In the genomic region with DNA sequence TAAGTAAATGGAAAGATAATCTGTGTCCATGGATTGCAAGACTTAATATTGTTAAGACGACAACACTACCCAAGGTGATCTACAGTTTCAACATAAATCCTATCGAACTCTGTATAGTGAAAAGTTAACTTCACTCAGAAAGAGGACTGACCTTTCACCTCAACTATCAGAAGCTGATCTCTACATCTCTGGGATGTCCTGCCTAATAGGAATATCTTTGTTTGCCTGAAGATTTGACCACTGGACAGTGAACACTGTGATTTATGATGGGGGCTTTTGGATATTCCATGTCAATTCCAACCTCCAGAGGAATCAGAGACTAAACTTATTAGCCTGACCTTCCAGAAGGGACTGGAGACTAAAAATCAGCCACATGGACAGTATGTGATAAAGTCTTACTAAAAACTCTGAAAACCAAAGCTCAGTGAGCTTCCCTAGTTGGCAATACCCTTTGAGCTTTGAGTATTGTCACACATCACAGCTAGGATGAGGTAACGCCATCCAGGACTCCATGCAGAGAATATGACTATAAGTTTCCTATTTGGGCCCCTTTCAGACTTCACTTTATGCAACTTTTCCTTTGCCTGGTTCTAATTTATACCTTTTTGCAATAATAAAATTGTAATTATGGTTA, we compare ENCODE assay signal across 26 cellular contexts.
"Had no signal": no experiment of that assay in that cellular context is flagged by ENCODE, and none has a peak within 500 bp of the region (broad histone marks: within the 10 kb centered on the region; RNA-seq: fewer than 3 reads in every experiment).

No MANE protein-coding gene starts in this region.

- H3K9me3 ChIP-seq: ovary, right lobe of liver, sigmoid colon, stomach, thoracic aorta, thyroid gland, tibial nerve, upper lobe of left lung, vagina had no signal

- H3K4me3 ChIP-seq: neural progenitor cell, ovary, psoas muscle, right lobe of liver, sigmoid colon, stomach, thoracic aorta, thyroid gland, tibial nerve, upper lobe of left lung, vagina had no signal

- H3K9ac ChIP-seq: neural progenitor cell, parathyroid adenoma had no signal

- H3K27ac ChIP-seq: neural progenitor cell, ovary, parathyroid adenoma, psoas muscle, right lobe of liver, sigmoid colon, stomach, thoracic aorta, thyroid gland, tibial nerve, upper lobe of left lung, vagina had no signal

- H2AFZ ChIP-seq: neural progenitor cell, parathyroid adenoma had no signal

- H3K79me2 ChIP-seq: parathyroid adenoma had no signal

- H3K36me3 ChIP-seq: neural progenitor cell, ovary, right lobe of liver, sigmoid colon, stomach, thoracic aorta, thyroid gland, tibial nerve, upper lobe of left lung, vagina had no signal

- H3K4me1 ChIP-seq: neural progenitor cell, parathyroid adenoma, psoas muscle, right lobe of liver, sigmoid colon, thyroid gland, tibial nerve, upper lobe of left lung, vagina had no signal

- H3K27me3 ChIP-seq: neural progenitor cell, ovary, right lobe of liver, sigmoid colon, stomach, thyroid gland, tibial nerve, upper lobe of left lung, vagina had no signal

- ATAC-seq: natural killer cell treated with Interleukin-12 subunit alpha and Interleukin-12 subunit beta and Interleukin-15 and Interleukin-18, amount 100 ng/mL, for 72 hours; psoas muscle; right cardiac atrium; stimulated activated effector memory CD8-positive, alpha-beta T cell treated with anti-CD3 and anti-CD28 coated beads, Interleukin-12 subunit alpha, Interleukin-12 subunit beta, amount 100 ng/mL, for 72 hours; stimulated activated naive B cell treated with anti-CD40 and anti-IgM and Interleukin-4, amounts not matched to agents 10 μg/mL and 1 μg/mL and 100 μg/mL, for 72 hours had no signal

- DNase-seq: occipital lobe; ovary; posterior cingulate gyrus; psoas muscle; right cardiac atrium; right lobe of liver; sigmoid colon; small intestine; stimulated activated CD4-positive, alpha-beta T cell treated with anti-CD3 and anti-CD28 coated beads, Interleukin-15, amount 100 ng/mL, for 24 hours; stimulated activated CD4-positive, alpha-beta T cell treated with anti-CD3 and anti-CD28 coated beads, Interleukin-2, amount 100 ng/mL, for 24 hours; stimulated activated CD4-positive, alpha-beta T cell treated with anti-CD3 and anti-CD28 coated beads, Interleukin-2, amount 100 ng/mL, for 48 hours; stimulated activated CD4-positive, alpha-beta T cell treated with anti-CD3 and anti-CD28 coated beads, Interleukin-4, amount 100 ng/mL, for 24 hours; stimulated activated naive B cell treated with anti-CD40 and anti-IgM and Interleukin-4, amounts not matched to agents 10 μg/mL and 1 μg/mL and 100 μg/mL, for 72 hours; stimulated activated naive CD4-positive, alpha-beta T cell treated with Interleukin-2 at 50 U/mL for 16 hours; stomach; thyroid gland; trophoblast cell; upper lobe of left lung had no signal

- H3K4me2 ChIP-seq: neural progenitor cell had no signal

- FAIRE-seq: small intestine, urothelium cell line had no signal
